1 cellular context compared by ENCODE assay signal in the genomic region with DNA sequence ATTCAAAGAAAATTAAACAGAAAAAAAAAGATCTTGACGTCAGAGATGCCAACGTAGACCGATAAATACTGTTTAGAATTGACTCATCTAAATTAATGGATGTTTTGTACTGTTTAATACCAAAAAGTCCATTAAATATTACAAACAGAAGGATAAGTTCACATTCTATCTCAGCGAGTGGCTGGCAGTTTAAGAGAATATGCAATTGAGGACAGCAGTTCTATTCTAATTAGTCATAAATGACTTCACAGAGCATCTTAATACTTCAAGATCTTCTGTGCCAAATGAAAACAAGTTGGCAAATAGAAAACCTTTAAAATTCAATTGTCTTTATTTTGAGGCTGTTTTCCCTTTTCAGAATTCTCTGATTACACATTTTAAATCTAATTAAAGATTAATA.
TF ChIP-seq lines count a peak whose summit lies in the region.

No MANE protein-coding gene starts in this region.

TF ChIP-seq in IMR-90, 13 proteins besides CTCF, POLR2A, EP300 and RAD21 (continued from another document):
- TF ChIP-seq, protein P1, sequence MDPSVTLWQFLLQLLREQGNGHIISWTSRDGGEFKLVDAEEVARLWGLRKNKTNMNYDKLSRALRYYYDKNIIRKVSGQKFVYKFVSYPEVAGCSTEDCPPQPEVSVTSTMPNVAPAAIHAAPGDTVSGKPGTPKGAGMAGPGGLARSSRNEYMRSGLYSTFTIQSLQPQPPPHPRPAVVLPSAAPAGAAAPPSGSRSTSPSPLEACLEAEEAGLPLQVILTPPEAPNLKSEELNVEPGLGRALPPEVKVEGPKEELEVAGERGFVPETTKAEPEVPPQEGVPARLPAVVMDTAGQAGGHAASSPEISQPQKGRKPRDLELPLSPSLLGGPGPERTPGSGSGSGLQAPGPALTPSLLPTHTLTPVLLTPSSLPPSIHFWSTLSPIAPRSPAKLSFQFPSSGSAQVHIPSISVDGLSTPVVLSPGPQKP (IDR thresholded peaks at IDR 0.05; ENCODE audit: borderline replicate concordance, low read depth, low read length): no peak
- TF ChIP-seq MXI1 (IDR thresholded peaks at IDR 0.05; ENCODE audit: borderline replicate concordance, low read depth, low read length) (no peak), MAZ (IDR thresholded peaks at IDR 0.05; ENCODE audit: borderline replicate concordance, low read depth, low read length) (no peak), RFX5 (IDR thresholded peaks at IDR 0.05; ENCODE audit: low read depth, low read length) (no peak), CHD1 (IDR thresholded peaks at IDR 0.05; ENCODE audit: low read depth, low read length) (no peak), RCOR1 (IDR thresholded peaks at IDR 0.05; ENCODE audit: insufficient replicate concordance, low read length) (no peak), NFE2L2 (IDR thresholded peaks at IDR 0.05; ENCODE audit: low read depth, low read length) (no peak), CEBPB (IDR thresholded peaks at IDR 0.05; ENCODE audit: low read depth, low read length) (no peak)
- TF ChIP-seq, protein P2, sequence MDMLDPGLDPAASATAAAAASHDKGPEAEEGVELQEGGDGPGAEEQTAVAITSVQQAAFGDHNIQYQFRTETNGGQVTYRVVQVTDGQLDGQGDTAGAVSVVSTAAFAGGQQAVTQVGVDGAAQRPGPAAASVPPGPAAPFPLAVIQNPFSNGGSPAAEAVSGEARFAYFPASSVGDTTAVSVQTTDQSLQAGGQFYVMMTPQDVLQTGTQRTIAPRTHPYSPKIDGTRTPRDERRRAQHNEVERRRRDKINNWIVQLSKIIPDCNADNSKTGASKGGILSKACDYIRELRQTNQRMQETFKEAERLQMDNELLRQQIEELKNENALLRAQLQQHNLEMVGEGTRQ (IDR thresholded peaks at IDR 0.05; ENCODE audit: low read depth, low read length): no peak
